Comparison of ENCODE assay signal across 1 cellular context in genomic region chr3:55512586-55513343, GRCh38.
TF ChIP-seq lines count a peak whose summit lies in the region.

No MANE protein-coding gene starts in this region.

TF ChIP-seq in HEK293T, 16 proteins besides CTCF, POLR2A, EP300 and RAD21 (continued from another document):
- TF ChIP-seq PKNOX1 (IDR thresholded peaks at IDR 0.05): no peak
- TF ChIP-seq CTBP1 (IDR thresholded peaks at IDR 0.05; ENCODE audit: borderline replicate concordance): no peak
- no peak for TF ChIP-seq HDGF (IDR thresholded peaks at IDR 0.05; ENCODE audit: borderline replicate concordance)
- no peak for TF ChIP-seq FOXA1 (IDR thresholded peaks at IDR 0.05)
- no peak for TF ChIP-seq LEF1 (IDR thresholded peaks at IDR 0.05; ENCODE audit: borderline replicate concordance)
- TF ChIP-seq ZNF384 (IDR thresholded peaks at IDR 0.05): no peak
- TF ChIP-seq TARDBP (IDR thresholded peaks at IDR 0.05): no peak
